9 cellular contexts compared by ENCODE assay signal in the genomic region with DNA sequence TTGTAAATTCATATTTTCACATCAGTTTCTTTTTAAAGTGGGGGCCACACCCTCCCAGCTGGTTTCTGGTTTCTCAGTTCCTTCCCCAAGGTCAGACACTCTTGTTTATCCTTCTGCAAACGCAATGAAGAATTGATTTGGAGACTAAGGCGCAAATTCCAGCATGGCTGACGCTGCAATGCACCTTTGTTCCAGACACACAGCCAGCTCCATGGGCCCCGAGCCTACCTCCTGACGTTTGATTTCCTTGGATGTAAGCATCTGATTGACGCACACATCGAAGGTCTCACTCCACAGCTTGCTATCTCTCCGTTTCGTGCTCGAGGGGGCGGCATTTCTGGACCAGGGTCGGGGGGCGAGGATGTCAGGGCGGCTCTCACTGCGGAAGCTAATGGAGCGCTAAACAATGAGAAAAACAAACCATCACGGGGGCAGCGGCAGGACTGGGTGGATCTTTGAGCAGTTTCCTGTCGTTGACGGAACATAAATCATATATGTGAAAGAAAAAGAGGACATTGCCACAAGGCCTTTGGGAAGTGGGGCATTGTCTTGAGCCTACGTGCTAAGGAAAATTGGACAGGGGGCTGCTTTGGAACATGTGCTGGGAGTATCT. TPM values are rescaled to one million over a fixed set of nuclear protein-coding genes. Genes with fewer than 3 reads are reported as not detected.
DNase-seq lines count a peak whose midpoint lies in the region; ATAC-seq and TF ChIP-seq lines count a peak whose summit lies in the region.
"Had no signal": no experiment of that assay in that cellular context is flagged by ENCODE, and none has a peak within 500 bp of the region (broad histone marks: within the 10 kb centered on the region; RNA-seq: fewer than 3 reads in every experiment).

No MANE protein-coding gene starts in this region.

- no peaks in the 10 kb centered on the region for H3K9me3 Mint-ChIP-seq in CD4-positive, CD25-positive, alpha-beta regulatory T cell
- H3K9me3 Mint-ChIP-seq in activated naive CD4-positive, alpha-beta T cell treated with anti-CD3 and anti-CD28 coated beads, Interleukin-2, amount 10 ng/mL, durations not matched to agents 7 days and 5 days: peaks cover 3% of the 10 kb centered on the region
- H3K9me3 Mint-ChIP-seq in HFFc6: peaks cover 3% of the 10 kb centered on the region; the same call in 1 of the 2 replicates

- H3K27ac Mint-ChIP-seq in CD4-positive, CD25-positive, alpha-beta regulatory T cell: peak overlapping the region; percentile 95 to 100 (median 97)
- H3K27ac Mint-ChIP-seq in activated naive CD4-positive, alpha-beta T cell treated with anti-CD3 and anti-CD28 coated beads, Interleukin-2, amount 10 ng/mL, durations not matched to agents 7 days and 5 days: peak overlapping the region; percentile 96
- H3K27ac Mint-ChIP-seq in HFFc6: no peak overlapping the region

- H3K27ac ChIP-seq in CD4-positive, CD25-positive, alpha-beta regulatory T cell (ENCODE audit: insufficient read depth, low read length, poor library complexity, severe bottlenecking): peak overlapping the region; percentile 76
- peak overlapping the region; percentile 1 for H3K27ac ChIP-seq in muscle layer of duodenum (ENCODE audit: low read length)

- H3K4me1 Mint-ChIP-seq in CD4-positive, CD25-positive, alpha-beta regulatory T cell: peaks cover 43 to 86% (median 64%) of the 10 kb centered on the region in 4 donors
- peaks cover 83% of the 10 kb centered on the region for H3K4me1 Mint-ChIP-seq in activated naive CD4-positive, alpha-beta T cell treated with anti-CD3 and anti-CD28 coated beads, Interleukin-2, amount 10 ng/mL, durations not matched to agents 7 days and 5 days
- H3K4me1 Mint-ChIP-seq in HFFc6 (ENCODE audit: low read depth): peaks cover 51% of the 10 kb centered on the region

- no peak for TF ChIP-seq CTCF in HFFc6 (IDR thresholded peaks at IDR 0.05)

- H3K4me1 ChIP-seq in CD4-positive, CD25-positive, alpha-beta regulatory T cell (ENCODE audit: control insufficient read depth, insufficient read depth, low read length, poor library complexity, severe bottlenecking): peaks cover 60% of the 10 kb centered on the region
- H3K4me1 ChIP-seq in muscle layer of duodenum (ENCODE audit: control insufficient read depth in 1 of 2, insufficient read depth in 2 of 2, low read length in 2 of 2): peaks cover 13 to 15% of the 10 kb centered on the region in 2 donors

- H3K4me3 ChIP-seq in CD4-positive, CD25-positive, alpha-beta regulatory T cell (ENCODE audit: low read depth, low read length): peak overlapping the region; percentile 76
- H3K4me3 ChIP-seq in muscle layer of duodenum (ENCODE audit: low read depth in 1 of 2, low read length in 2 of 2) (peak overlapping the region in 1 of 2 donors; percentile 8), H7 (ENCODE audit: insufficient read depth, low read depth, low read length) (no peak overlapping the region)

- no peaks in the 10 kb centered on the region for H3K27me3 Mint-ChIP-seq in CD4-positive, CD25-positive, alpha-beta regulatory T cell
- no peaks in the 10 kb centered on the region for H3K27me3 Mint-ChIP-seq in activated naive CD4-positive, alpha-beta T cell treated with anti-CD3 and anti-CD28 coated beads, Interleukin-2, amount 10 ng/mL, durations not matched to agents 7 days and 5 days
- peaks cover under 1% of the 10 kb centered on the region; the same call in 1 of the 2 replicates for H3K27me3 Mint-ChIP-seq in HFFc6 (ENCODE audit: insufficient read depth)

- peak overlapping the region; percentile 82 to 93 (median 91) for H3K4me3 Mint-ChIP-seq in CD4-positive, CD25-positive, alpha-beta regulatory T cell
- H3K4me3 Mint-ChIP-seq in activated naive CD4-positive, alpha-beta T cell treated with anti-CD3 and anti-CD28 coated beads, Interleukin-2, amount 10 ng/mL, durations not matched to agents 7 days and 5 days: peak overlapping the region; percentile 85
- H3K4me3 Mint-ChIP-seq in HFFc6: no peak overlapping the region

- H3K36me3 ChIP-seq in CD4-positive, CD25-positive, alpha-beta regulatory T cell (ENCODE audit: control insufficient read depth, insufficient read depth, low read length): peaks cover 45% of the 10 kb centered on the region
- peaks cover 6 to 16% of the 10 kb centered on the region in 2 donors for H3K36me3 ChIP-seq in muscle layer of duodenum (ENCODE audit: control insufficient read depth in 1 of 2, insufficient read depth in 2 of 2, low read length in 2 of 2)
- no peaks in the 10 kb centered on the region for H3K36me3 ChIP-seq in H7 (replicated peaks; ENCODE audit: control insufficient read depth, insufficient read depth, low read length)

- H3K36me3 Mint-ChIP-seq in CD4-positive, CD25-positive, alpha-beta regulatory T cell: peaks cover 67% of the 10 kb centered on the region
- peaks cover 77% of the 10 kb centered on the region for H3K36me3 Mint-ChIP-seq in activated naive CD4-positive, alpha-beta T cell treated with anti-CD3 and anti-CD28 coated beads, Interleukin-2, amount 10 ng/mL, durations not matched to agents 7 days and 5 days
- H3K36me3 Mint-ChIP-seq in HFFc6 (ENCODE audit: low read depth): peaks cover 9% of the 10 kb centered on the region

- ATAC-seq in CD4-positive, CD25-positive, alpha-beta regulatory T cell (ENCODE audit: low read depth in 2 of 2): peak; percentile 44 to 50
- ATAC-seq in HG03521 (IDR thresholded peaks at IDR 0.05; ENCODE audit: unreplicated experiment) (peak; percentile 35), esophagus mucosa (no peak), GM21528 (IDR thresholded peaks at IDR 0.05; ENCODE audit: low FRiP score, unreplicated experiment) (no peak)

- no peaks in the 10 kb centered on the region for H3K27me3 ChIP-seq in CD4-positive, CD25-positive, alpha-beta regulatory T cell (ENCODE audit: control insufficient read depth, insufficient read depth, low read length)
- H3K27me3 ChIP-seq in muscle layer of duodenum (ENCODE audit: low read depth, low read length) (no peaks in the 10 kb centered on the region), H7 (ENCODE audit: control insufficient read depth, insufficient read depth, low read length) (no peaks in the 10 kb centered on the region)

- peak in 2 of 3 donors; percentile 51 to 81 for DNase-seq in CD4-positive, CD25-positive, alpha-beta regulatory T cell
- peak; percentile 66 for DNase-seq in activated naive CD4-positive, alpha-beta T cell treated with anti-CD3 and anti-CD28 coated beads, Interleukin-2, amount 10 ng/mL, durations not matched to agents 7 days and 5 days
- DNase-seq in H7 (no peak), HFFc6 (no peak)
- DNase-seq: DND-41 had no signal

- CTCF ChIA-PET in activated naive CD4-positive, alpha-beta T cell treated with anti-CD3 and anti-CD28 coated beads, Interleukin-2, amount 10 ng/mL, durations not matched to agents 7 days and 5 days (lab: Charles Lee): interaction anchor here (1.0 to 6.2 kb wide), 7 partner anchors 27 to 234 kb away, joined by 3 to 73 read pairs (median 6); partner anchors contain the start of gene ARHGEF3

- no peaks in the 10 kb centered on the region for H3K9me3 ChIP-seq in CD4-positive, CD25-positive, alpha-beta regulatory T cell (ENCODE audit: control insufficient read depth in 2 of 2, low read length in 2 of 2)
- no peaks in the 10 kb centered on the region for H3K9me3 ChIP-seq in muscle layer of duodenum (ENCODE audit: control insufficient read depth in 1 of 2, low read length in 2 of 2)

RNA-seq across cellular contexts. Expression of gene ARHGEF3, which starts 46.9 kb away (rescaled TPM):
- 101 TPM for total RNA-seq in CD4-positive, CD25-positive, alpha-beta regulatory T cell
- polyA plus RNA-seq in CD4-positive, CD25-positive, alpha-beta regulatory T cell: 100 to 1,000 TPM in 3 of 4 donors, 10 to 100 TPM in 1; 87.8 to 137 (median 105) TPM
- 30.2 TPM for total RNA-seq in esophagus mucosa
- 3.6 and 3.8 TPM in 2 replicates for total RNA-seq in H7 (2014; rRNA removed; shearing (Covaris generic))
- total RNA-seq in HFFc6 (2021; fragmentation: NEBNext Ultra II Directional; extraction: Animal tissue kit (Norgen Biotek cat#: 25700)): 1 to 10 TPM; 1.7 to 5.9 (median 2.4) TPM

Comparison
In these comparisons a context has a peak if more than half of its experiments do, and no peak if none do; other contexts are left out.
1. ATAC-seq: peak in CD4-positive, CD25-positive, alpha-beta regulatory T cell (2 of 2) and HG03521 (single experiment); none in esophagus mucosa (single experiment) and GM21528 (single experiment).
2. DNase-seq: peak in CD4-positive, CD25-positive, alpha-beta regulatory T cell (2 of 3) and activated naive CD4-positive, alpha-beta T cell treated with anti-CD3 and anti-CD28 coated beads, Interleukin-2, amount 10 ng/mL, durations not matched to agents 7 days and 5 days (single experiment); none in H7 (single experiment) and HFFc6 (single experiment).